In genomic region chr19:518292-519231, GRCh38 we compare ENCODE assay signal across 10 cellular contexts. TPM values are rescaled to one million over a fixed set of nuclear protein-coding genes. Genes with fewer than 3 reads are reported as not detected.
DNase-seq lines count a peak whose midpoint lies in the region; ATAC-seq lines count a peak whose summit lies in the region.
"Had no signal": no experiment of that assay in that cellular context is flagged by ENCODE, and none has a peak within 500 bp of the region (broad histone marks: within the 10 kb centered on the region; RNA-seq: fewer than 3 reads in every experiment).

No MANE protein-coding gene starts in this region.

- peaks cover 27% of the 10 kb centered on the region for H3K27me3 ChIP-seq in iPS-20b (ENCODE audit: insufficient read depth, low read length)
- H3K27me3 ChIP-seq: SJSA1 had no signal

- peak; percentile 88 to 90 for ATAC-seq in activated T-cell treated with anti-CD3 and anti-CD28 coated beads, Interleukin-2, amount 50 U/mL, for 72 hours (replicated peaks in 1 of 2)
- ATAC-seq in GM21786 (IDR thresholded peaks at IDR 0.05; ENCODE audit: unreplicated experiment) = no peak

- no peak overlapping the region for H3K9ac ChIP-seq in iPS-20b (ENCODE audit: low read depth, low read length)

- no peak overlapping the region for H3K27ac Mint-ChIP-seq in activated T-cell treated with anti-CD3 and anti-CD28 coated beads, Interleukin-2, amount 50 U/mL, for 72 hours

- H3K4me3 Mint-ChIP-seq in activated T-cell treated with anti-CD3 and anti-CD28 coated beads, Interleukin-2, amount 50 U/mL, for 72 hours = no peak overlapping the region

- DNase-seq in NCI-H748 treated with DMSO at 0.1 percent for 48 hours (lab: John Stamatoyannopoulos, UW) = peak; percentile 12
- peak; percentile 64 to 67 for DNase-seq in activated T-cell treated with anti-CD3 and anti-CD28 coated beads, Interleukin-2, amount 50 U/mL, for 72 hours
- DNase-seq in stimulated activated CD4-positive, alpha-beta T cell treated with anti-CD3 and anti-CD28 coated beads, Interleukin-4, amount 100 ng/mL, for 48 hours (ENCODE audit: low read depth in 2 of 2) = peak; percentile 33 to 48
- DNase-seq in D341Med (ENCODE audit: low spot score) = no peak
- DNase-seq in NCI-H2196 treated with DMSO at 0.1 percent for 48 hours (lab: John Stamatoyannopoulos, UW; ENCODE audit: unreplicated experiment) = no peak
- no peak for DNase-seq in superior temporal gyrus (ENCODE audit: extremely low spot score)

- no peaks in the 10 kb centered on the region for H3K27me3 Mint-ChIP-seq in activated T-cell treated with anti-CD3 and anti-CD28 coated beads, Interleukin-2, amount 50 U/mL, for 72 hours (ENCODE audit: low read depth)

- H3K9me3 Mint-ChIP-seq in activated T-cell treated with anti-CD3 and anti-CD28 coated beads, Interleukin-2, amount 50 U/mL, for 72 hours = no peaks in the 10 kb centered on the region

- H3K9me3 ChIP-seq in iPS-20b (ENCODE audit: insufficient read depth, low read depth, low read length) = no peaks in the 10 kb centered on the region
- H3K9me3 ChIP-seq: SJSA1 had no signal

- no peaks in the 10 kb centered on the region for H3K36me3 Mint-ChIP-seq in activated T-cell treated with anti-CD3 and anti-CD28 coated beads, Interleukin-2, amount 50 U/mL, for 72 hours (ENCODE audit: insufficient read depth in 2 of 2)

- H3K4me3 ChIP-seq in iPS-20b (ENCODE audit: low read length) = peak overlapping the region; percentile 33; the same call in 1 of the 2 replicates
- H3K4me3 ChIP-seq: SJSA1 had no signal

- H3K4me1 Mint-ChIP-seq in activated T-cell treated with anti-CD3 and anti-CD28 coated beads, Interleukin-2, amount 50 U/mL, for 72 hours (ENCODE audit: low read depth) = peaks cover 5% of the 10 kb centered on the region

- H3K4me1 ChIP-seq in iPS-20b (ENCODE audit: insufficient read depth, low read length) = no peaks in the 10 kb centered on the region

- H3K36me3 ChIP-seq in iPS-20b (ENCODE audit: insufficient read depth, low read depth, low read length) = peaks cover 8% of the 10 kb centered on the region; the same call in 1 of the 2 replicates

- no peak overlapping the region for H3K27ac ChIP-seq in iPS-20b (ENCODE audit: low read length)
- H3K27ac ChIP-seq: HL-60, SJSA1 had no signal

RNA-seq across cellular contexts. Expression of gene TPGS1, which starts 11.3 kb away (rescaled TPM):
- total RNA-seq in activated T-cell treated with anti-CD3 and anti-CD28 coated beads, Interleukin-2, amount 50 U/mL, for 72 hours = 10 to 100 TPM; 11.9 to 12.1 TPM

RNA-seq across cellular contexts. Expression of gene CDC34, which starts 13.0 kb away (rescaled TPM):
- total RNA-seq in activated T-cell treated with anti-CD3 and anti-CD28 coated beads, Interleukin-2, amount 50 U/mL, for 72 hours = 10 to 100 TPM; 48.4 to 56.1 TPM

RNA-seq across cellular contexts. Expression of gene MADCAM1, which starts 22.3 kb away (rescaled TPM):
- total RNA-seq in activated T-cell treated with anti-CD3 and anti-CD28 coated beads, Interleukin-2, amount 50 U/mL, for 72 hours = under 1 TPM; 0.31 to 0.32 TPM
- total RNA-seq: SJSA1 had no signal

RNA-seq across cellular contexts. Expression of gene GZMM, which starts 25.3 kb away (rescaled TPM):
- 10 to 100 TPM; 23.5 to 31.0 TPM for total RNA-seq in activated T-cell treated with anti-CD3 and anti-CD28 coated beads, Interleukin-2, amount 50 U/mL, for 72 hours
- total RNA-seq: SJSA1 had no signal

RNA-seq across cellular contexts. Expression of gene BSG, which starts 53.8 kb away (rescaled TPM):
- 100 to 1,000 TPM; 144 to 162 TPM for total RNA-seq in activated T-cell treated with anti-CD3 and anti-CD28 coated beads, Interleukin-2, amount 50 U/mL, for 72 hours

Comparison
In these comparisons a context has a peak if more than half of its experiments do, and no peak if none do; other contexts are left out.
1. DNase-seq: peak in NCI-H748 treated with DMSO at 0.1 percent for 48 hours (single experiment), activated T-cell treated with anti-CD3 and anti-CD28 coated beads, Interleukin-2, amount 50 U/mL, for 72 hours (2 of 2) and stimulated activated CD4-positive, alpha-beta T cell treated with anti-CD3 and anti-CD28 coated beads, Interleukin-4, amount 100 ng/mL, for 48 hours (2 of 2); none in D341Med (single experiment), NCI-H2196 treated with DMSO at 0.1 percent for 48 hours (single experiment) and superior temporal gyrus (single experiment).